Comparison of ENCODE assay signal across 14 cellular contexts in the genomic region with DNA sequence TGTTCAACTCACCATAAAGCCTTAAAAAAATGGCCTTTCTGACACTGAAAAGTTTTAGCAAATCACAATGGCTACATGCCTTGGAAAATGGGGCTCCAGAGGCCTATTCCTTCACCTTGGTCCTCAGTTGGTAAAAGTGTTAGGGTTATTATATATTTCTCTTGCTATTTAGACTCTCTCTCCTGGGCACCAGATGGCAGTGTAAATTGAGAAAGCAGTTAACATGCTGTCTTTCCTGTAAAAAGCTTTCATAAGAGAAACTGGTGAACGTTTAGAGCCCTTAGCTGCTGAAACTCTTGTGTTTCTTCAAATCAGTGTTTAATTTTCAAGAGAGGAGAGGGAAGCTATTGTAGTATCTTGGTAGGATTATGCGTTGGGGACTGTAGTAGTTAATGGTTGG.
DNase-seq lines count a peak whose midpoint lies in the region; ATAC-seq and TF ChIP-seq lines count a peak whose summit lies in the region.
"Had no signal": no experiment of that assay in that cellular context is flagged by ENCODE, and none has a peak within 500 bp of the region (broad histone marks: within the 10 kb centered on the region; RNA-seq: fewer than 3 reads in every experiment).

No MANE protein-coding gene starts in this region.

- H3K9me3 ChIP-seq in osteoblast (ENCODE audit: low read depth, low read length) (no peaks in the 10 kb centered on the region), prostate gland (no peaks in the 10 kb centered on the region), esophagus squamous epithelium (no peaks in the 10 kb centered on the region)
- H3K9me3 ChIP-seq: A549, SJCRH30 had no signal

- DNase-seq in NCI-H1694 treated with DMSO at 0.1 percent for 48 hours (lab: John Stamatoyannopoulos, UW), result peak; percentile 11
- no peak for DNase-seq in NCI-H1694 (lab: John Stamatoyannopoulos, UW)
- peak; percentile 48 for DNase-seq in NCI-H524 treated with DMSO at 0.1 percent for 48 hours (lab: John Stamatoyannopoulos, UW)
- peak; percentile 54 for DNase-seq in astrocyte of the spinal cord (ENCODE audit: low read depth, low spot score)
- no peak for DNase-seq in osteoblast (ENCODE audit: insufficient read length, low spot score, missing footprints)
- DNase-seq in prostate gland (ENCODE audit: low spot score), result no peak
- DNase-seq in esophagus squamous epithelium (lab: John Stamatoyannopoulos, UW), result no peak
- DNase-seq: activated CD8-positive, alpha-beta T cell treated with anti-CD3 and anti-CD28 coated beads, Interleukin-2, amount 10 ng/mL, durations not matched to agents 7 days and 5 days; activated naive CD8-positive, alpha-beta T cell treated with anti-CD3 and anti-CD28 coated beads for 36 hours; left cardiac atrium; NCI-H1417 treated with DMSO at 0.1 percent for 48 hours had no signal

- TF ChIP-seq POLR2A in prostate gland (IDR thresholded peaks at IDR 0.05) (no peak), esophagus squamous epithelium (IDR thresholded peaks at IDR 0.05) (no peak)

- H3K36me3 ChIP-seq in osteoblast (ENCODE audit: insufficient read depth, low read length), result no peaks in the 10 kb centered on the region
- H3K36me3 ChIP-seq in prostate gland, result no peaks in the 10 kb centered on the region
- no peaks in the 10 kb centered on the region for H3K36me3 ChIP-seq in esophagus squamous epithelium
- H3K36me3 ChIP-seq: SJCRH30 had no signal

- no peak overlapping the region for H2AFZ ChIP-seq in osteoblast (ENCODE audit: low read length)

- no peak overlapping the region for H3K27ac ChIP-seq in osteoblast (ENCODE audit: low read depth, low read length)
- no peak overlapping the region for H3K27ac ChIP-seq in prostate gland
- H3K27ac ChIP-seq in esophagus squamous epithelium, result no peak overlapping the region
- H3K27ac ChIP-seq: A549, SJCRH30 had no signal

- WGBS in prostate gland, result 62% methylated on average over 2 of the region's 2 CpGs
- WGBS in esophagus squamous epithelium, 2 donors, result 39 to 42% methylated on average over 2 of the region's 2 CpGs

- H4K20me1 ChIP-seq in osteoblast (ENCODE audit: insufficient read depth, low read length), result no peaks in the 10 kb centered on the region

- intact Hi-C loops in prostate gland (cut with DNase I), result no loop called here
- intact Hi-C loops in esophagus squamous epithelium (cut with DNase I), result no loop called here

- peak; percentile 42 for TF ChIP-seq CTCF in astrocyte of the spinal cord (IDR thresholded peaks at IDR 0.05; ENCODE audit: low read depth, low read length)
- peak; percentile 38 for TF ChIP-seq CTCF in osteoblast (IDR thresholded peaks at IDR 0.05; ENCODE audit: extremely low read depth, low read depth, low read length)
- no peak for TF ChIP-seq CTCF in prostate gland (IDR thresholded peaks at IDR 0.05)
- TF ChIP-seq CTCF in esophagus squamous epithelium (IDR thresholded peaks at IDR 0.05), result peak in 2 of 6 experiments; percentile 18 to 19

- H3K4me1 ChIP-seq in osteoblast (ENCODE audit: insufficient read depth, low read length) (no peaks in the 10 kb centered on the region), prostate gland (replicated peaks) (no peaks in the 10 kb centered on the region), esophagus squamous epithelium (no peaks in the 10 kb centered on the region)
- H3K4me1 ChIP-seq: A549, SJCRH30 had no signal

- H3K27me3 ChIP-seq in osteoblast (ENCODE audit: insufficient read depth, low read length) (no peaks in the 10 kb centered on the region), prostate gland (replicated peaks; ENCODE audit: insufficient read depth) (no peaks in the 10 kb centered on the region), esophagus squamous epithelium (no peaks in the 10 kb centered on the region)
- H3K27me3 ChIP-seq: SJCRH30 had no signal

- no peak overlapping the region for H3K4me3 ChIP-seq in astrocyte of the spinal cord (ENCODE audit: low read depth, low read length)
- H3K4me3 ChIP-seq in osteoblast (ENCODE audit: insufficient read depth, low read length), result no peak overlapping the region
- H3K4me3 ChIP-seq in prostate gland, result no peak overlapping the region
- H3K4me3 ChIP-seq in esophagus squamous epithelium, result no peak overlapping the region
- H3K4me3 ChIP-seq: A549, SJCRH30 had no signal

- no peaks in the 10 kb centered on the region for H3K79me2 ChIP-seq in osteoblast (ENCODE audit: insufficient read depth, low read length)

- no peak overlapping the region for H3K4me2 ChIP-seq in osteoblast (ENCODE audit: insufficient read depth, low read length)
- H3K4me2 ChIP-seq: A549 had no signal

- in situ Hi-C loops in astrocyte of the spinal cord (cut with HindIII; ENCODE audit: low sequenced_read_pairs), result no loop called here

- ATAC-seq in GM21619 (IDR thresholded peaks at IDR 0.05; ENCODE audit: unreplicated experiment), result no peak
- ATAC-seq: A549; activated CD8-positive, alpha-beta T cell treated with anti-CD3 and anti-CD28 coated beads, Interleukin-2, amount 10 ng/mL, durations not matched to agents 7 days and 5 days; left cardiac atrium had no signal

Comparison
In these comparisons a context has a peak if more than half of its experiments do, and no peak if none do; other contexts are left out.
1. DNase-seq: peak in NCI-H1694 treated with DMSO at 0.1 percent for 48 hours (single experiment), NCI-H524 treated with DMSO at 0.1 percent for 48 hours (single experiment) and astrocyte of the spinal cord (single experiment); none in NCI-H1694 (single experiment), osteoblast (single experiment), prostate gland (single experiment) and esophagus squamous epithelium (single experiment).
2. CTCF ChIP-seq: peak in astrocyte of the spinal cord (single experiment) and osteoblast (single experiment); none in prostate gland (0 of 4).